Comparison of ENCODE assay signal across 1 cellular context in genomic region chr2:158189526-158189925, GRCh38.
TF ChIP-seq lines count a peak whose summit lies in the region.

No MANE protein-coding gene starts in this region.

TF ChIP-seq in HepG2, 621 proteins besides CTCF, POLR2A, EP300 and RAD21 (continued from another document and continues in another):
- TF ChIP-seq LRRFIP1 (CRISPR knock-in tag; conservative IDR thresholded peaks at IDR 0.05) (no peak), ATF2 (CRISPR knock-in tag; IDR thresholded peaks at IDR 0.05) (peak; percentile 90; the same call in 1 of the 2 replicates), ZSCAN30 (CRISPR knock-in tag; IDR thresholded peaks at IDR 0.05) (no peak), MTA3 (CRISPR knock-in tag; IDR thresholded peaks at IDR 0.05) (no peak), ZC3H13 (CRISPR knock-in tag; IDR thresholded peaks at IDR 0.05) (no peak), ZBTB42 (CRISPR knock-in tag; IDR thresholded peaks at IDR 0.05) (no peak), ZNF292 (CRISPR knock-in tag; IDR thresholded peaks at IDR 0.05; ENCODE audit: borderline replicate concordance, low read depth) (no peak), ZNF3 (CRISPR knock-in tag; IDR thresholded peaks at IDR 0.05) (no peak), MXD1 (CRISPR knock-in tag; IDR thresholded peaks at IDR 0.05) (no peak), ZNF275 (CRISPR knock-in tag; IDR thresholded peaks at IDR 0.05; ENCODE audit: borderline replicate concordance) (no peak), E2F5 (CRISPR knock-in tag; conservative IDR thresholded peaks at IDR 0.05) (no peak), ATF6 (CRISPR knock-in tag; conservative IDR thresholded peaks at IDR 0.05) (no peak), TRAFD1 (CRISPR knock-in tag; IDR thresholded peaks at IDR 0.05; ENCODE audit: borderline replicate concordance) (no peak), ZMYM2 (CRISPR knock-in tag; IDR thresholded peaks at IDR 0.05) (no peak), ZMYM3 (CRISPR knock-in tag; IDR thresholded peaks at IDR 0.05) (no peak), ZNF605 (CRISPR knock-in tag; IDR thresholded peaks at IDR 0.05) (no peak), FUBP1 (CRISPR knock-in tag; IDR thresholded peaks at IDR 0.05; ENCODE audit: borderline replicate concordance) (no peak), SIX4 (CRISPR knock-in tag; IDR thresholded peaks at IDR 0.05) (peak; percentile 82; the same call in 1 of the 2 replicates), ZNF550 (CRISPR knock-in tag; IDR thresholded peaks at IDR 0.05; ENCODE audit: borderline replicate concordance) (no peak), ZXDC (CRISPR knock-in tag; IDR thresholded peaks at IDR 0.05) (no peak), GPN1 (CRISPR knock-in tag; IDR thresholded peaks at IDR 0.05; ENCODE audit: borderline replicate concordance) (no peak), ZBTB34 (CRISPR knock-in tag; IDR thresholded peaks at IDR 0.05) (no peak), PPARG (CRISPR knock-in tag; conservative IDR thresholded peaks at IDR 0.05) (peak; percentile 85), ZFP36L1 (CRISPR knock-in tag; IDR thresholded peaks at IDR 0.05) (peak; percentile 42; the same call in 1 of the 2 replicates), ZNF879 (CRISPR knock-in tag; IDR thresholded peaks at IDR 0.05) (no peak), RXRA (CRISPR knock-in tag; IDR thresholded peaks at IDR 0.05) (no peak), GTF3A (CRISPR knock-in tag; conservative IDR thresholded peaks at IDR 0.05) (no peak), MED13 (CRISPR knock-in tag; IDR thresholded peaks at IDR 0.05) (no peak), ZNF335 (CRISPR knock-in tag; IDR thresholded peaks at IDR 0.05) (no peak), FOXJ3 (CRISPR knock-in tag; IDR thresholded peaks at IDR 0.05; ENCODE audit: borderline replicate concordance) (peak; percentile 99), ZMAT5 (CRISPR knock-in tag; IDR thresholded peaks at IDR 0.05; ENCODE audit: borderline replicate concordance, low read depth) (no peak), HIC2 (CRISPR knock-in tag; IDR thresholded peaks at IDR 0.05; ENCODE audit: low read depth) (no peak), TBL1XR1 (IDR thresholded peaks at IDR 0.05; ENCODE audit: borderline replicate concordance, low read length, partially characterized antibody) (peak; percentile 92), SP5 (CRISPR knock-in tag; IDR thresholded peaks at IDR 0.05; ENCODE audit: borderline replicate concordance, low read depth) (no peak), CCDC6 (CRISPR knock-in tag; IDR thresholded peaks at IDR 0.05) (no peak), FOSL2 (CRISPR knock-in tag; IDR thresholded peaks at IDR 0.05) (peak; percentile 18; the same call in 1 of the 2 replicates), MTF2 (CRISPR knock-in tag; IDR thresholded peaks at IDR 0.05; ENCODE audit: borderline replicate concordance) (no peak), SMARCC2 (IDR thresholded peaks at IDR 0.05) (no peak; the same call in 1 of the 2 replicates), ZZZ3 (CRISPR knock-in tag; IDR thresholded peaks at IDR 0.05; ENCODE audit: borderline replicate concordance) (no peak), MED8 (CRISPR knock-in tag; IDR thresholded peaks at IDR 0.05; ENCODE audit: insufficient replicate concordance) (no peak), TAF1 (CRISPR knock-in tag; IDR thresholded peaks at IDR 0.05) (no peak), ZNF33B (CRISPR knock-in tag; IDR thresholded peaks at IDR 0.05) (no peak), ZNF781 (CRISPR knock-in tag; IDR thresholded peaks at IDR 0.05; ENCODE audit: borderline replicate concordance, not compliant biosample characterization) (no peak), ZNF776 (CRISPR knock-in tag; IDR thresholded peaks at IDR 0.05) (no peak), ZKSCAN5 (CRISPR knock-in tag; IDR thresholded peaks at IDR 0.05) (no peak), ZNF234 (CRISPR knock-in tag; conservative IDR thresholded peaks at IDR 0.05) (no peak)
